In the genomic region with DNA sequence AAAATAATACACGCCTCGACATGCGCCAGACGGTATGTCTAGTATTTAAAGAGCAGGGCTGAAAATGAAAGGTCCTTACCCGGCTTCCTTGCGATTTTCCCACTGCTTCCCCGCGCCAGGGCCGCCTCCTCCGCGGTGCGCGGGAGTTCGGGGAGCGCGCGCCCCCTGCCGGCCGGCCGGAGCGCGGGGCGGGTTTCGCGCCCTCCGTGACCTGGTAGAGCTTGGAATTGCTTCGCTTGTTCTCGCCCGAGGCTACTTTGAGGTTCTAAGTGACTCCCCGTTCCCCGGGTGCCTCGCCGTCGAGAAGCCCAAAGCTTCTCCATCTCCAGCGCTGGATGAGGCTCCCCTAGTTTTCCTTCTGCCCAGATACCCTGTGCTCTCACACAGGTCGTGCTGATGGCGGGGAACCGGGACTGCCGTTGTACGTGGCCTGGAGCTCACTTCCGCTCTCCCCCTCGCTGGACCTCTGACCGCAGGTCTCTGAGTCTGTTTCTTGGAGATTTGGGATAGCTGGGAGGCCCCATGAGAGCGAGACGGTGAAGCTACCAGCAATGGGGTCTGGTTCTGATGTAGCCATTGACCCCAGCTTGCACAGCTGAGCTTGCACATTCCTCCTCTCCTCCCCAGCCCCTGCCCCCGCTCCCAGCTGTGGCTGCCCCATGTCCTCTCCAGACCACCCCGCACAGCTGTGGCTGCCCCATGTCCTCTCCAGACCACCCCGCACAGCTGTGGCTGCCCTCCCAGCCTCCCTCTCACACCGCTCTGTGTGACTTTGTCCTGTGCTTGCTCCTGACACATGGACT, we compare ENCODE assay signal across 11 cellular contexts. TPM values are rescaled to one million over a fixed set of nuclear protein-coding genes. Genes with fewer than 3 reads are reported as not detected.
DNase-seq lines count a peak whose midpoint lies in the region; ATAC-seq and TF ChIP-seq lines count a peak whose summit lies in the region.
"Not testable (repeated sequence)": the region's sequence is repeated elsewhere in the genome, so short reads cannot be mapped to it uniquely, and the experiment has no call there.
"Had no signal": no experiment of that assay in that cellular context is flagged by ENCODE, and none has a peak within 500 bp of the region (broad histone marks: within the 10 kb centered on the region; RNA-seq: fewer than 3 reads in every experiment).

No MANE protein-coding gene starts in this region.

- not testable (repeated sequence) for H3K9me3 ChIP-seq in mucosa of descending colon

- not testable (repeated sequence) for H3K36me3 ChIP-seq in mucosa of descending colon (ENCODE audit: low read depth)

- H3K27me3 Mint-ChIP-seq in T-cell; effector memory CD8-positive, alpha-beta T cell; type B pancreatic cell: not testable (repeated sequence)

- peak; percentile 91 for ATAC-seq in GM18867 (IDR thresholded peaks at IDR 0.05; ENCODE audit: unreplicated experiment)
- peak; percentile 94 for ATAC-seq in GM21423 (IDR thresholded peaks at IDR 0.05; ENCODE audit: unreplicated experiment)
- ATAC-seq in HG02840 (IDR thresholded peaks at IDR 0.05; ENCODE audit: low FRiP score, unreplicated experiment), result peak; percentile 83
- ATAC-seq in HG03354 (IDR thresholded peaks at IDR 0.05; ENCODE audit: poor library complexity, severe bottlenecking, unreplicated experiment), result peak; percentile 94
- ATAC-seq in T-cell (replicated peaks in 1 of 4), result peak; percentile 95 to 99 (median 98)
- ATAC-seq in effector memory CD8-positive, alpha-beta T cell (replicated peaks), result peak; percentile 97
- peak; percentile 98 for ATAC-seq in mucosa of descending colon

- CTCF ChIA-PET in T-cell (lab: Charles Lee), result not testable (repeated sequence)

- not testable (repeated sequence) for TF ChIP-seq CTCF in mucosa of descending colon (IDR thresholded peaks at IDR 0.05)
- peak; percentile 14 for TF ChIP-seq CTCF in type B pancreatic cell (conservative IDR thresholded peaks at IDR 0.05)

- not testable (repeated sequence) for H3K9me3 Mint-ChIP-seq in T-cell; effector memory CD8-positive, alpha-beta T cell; type B pancreatic cell

- H3K4me3 ChIP-seq in mucosa of descending colon, result not testable (repeated sequence)

- H3K4me1 Mint-ChIP-seq in T-cell; effector memory CD8-positive, alpha-beta T cell (ENCODE audit: low read depth in 2 of 2); type B pancreatic cell (ENCODE audit: unreplicated experiment): not testable (repeated sequence)

- H3K4me1 ChIP-seq in mucosa of descending colon (ENCODE audit: low read depth), result not testable (repeated sequence)

- intact Hi-C loops in mucosa of descending colon (cut with DNase I, micrococcal nuclease), result not testable (repeated sequence)

- not testable (repeated sequence) for DNase-seq in T-cell; effector memory CD8-positive, alpha-beta T cell; type B pancreatic cell (ENCODE audit: extremely low spot score, unreplicated experiment)
- peak in 2 of 3 donors; percentile 51 to 52 for DNase-seq in mucosa of descending colon

- not testable (repeated sequence) for H3K36me3 Mint-ChIP-seq in T-cell; effector memory CD8-positive, alpha-beta T cell (ENCODE audit: insufficient read depth); type B pancreatic cell

- H3K4me3 Mint-ChIP-seq in T-cell; effector memory CD8-positive, alpha-beta T cell; type B pancreatic cell: not testable (repeated sequence)

- H3K27ac Mint-ChIP-seq in T-cell; effector memory CD8-positive, alpha-beta T cell; type B pancreatic cell: not testable (repeated sequence)

- POLR2A ChIA-PET in T-cell (lab: Charles Lee), result not testable (repeated sequence)

RNA-seq across cellular contexts. Expression of gene HNRNPH1, which starts 11.1 kb away (rescaled TPM):
- total RNA-seq in T-cell, result 1,000 to 10,000 TPM; 1,278 to 2,165 (median 1,301) TPM
- total RNA-seq in mucosa of descending colon, result 100 to 1,000 TPM; 453 to 475 (median 473) TPM
- 560 and 893 TPM in 2 replicates for total RNA-seq in type B pancreatic cell (ENCODE audit: low replicate concordance)

RNA-seq across cellular contexts. Expression of gene CBY3, which starts 46.3 kb away (rescaled TPM):
- total RNA-seq in T-cell, result under 1 TPM in 3 of 5 donors, not detected in 2; 0.50 to 0.66 (median 0.57) TPM
- not detected for total RNA-seq in mucosa of descending colon
- total RNA-seq in type B pancreatic cell (ENCODE audit: low replicate concordance), result not detected in 2 replicates
- total RNA-seq: dermis blood vessel endothelial cell, HT-29, SK-MEL-5 had no signal
